In the genomic region with DNA sequence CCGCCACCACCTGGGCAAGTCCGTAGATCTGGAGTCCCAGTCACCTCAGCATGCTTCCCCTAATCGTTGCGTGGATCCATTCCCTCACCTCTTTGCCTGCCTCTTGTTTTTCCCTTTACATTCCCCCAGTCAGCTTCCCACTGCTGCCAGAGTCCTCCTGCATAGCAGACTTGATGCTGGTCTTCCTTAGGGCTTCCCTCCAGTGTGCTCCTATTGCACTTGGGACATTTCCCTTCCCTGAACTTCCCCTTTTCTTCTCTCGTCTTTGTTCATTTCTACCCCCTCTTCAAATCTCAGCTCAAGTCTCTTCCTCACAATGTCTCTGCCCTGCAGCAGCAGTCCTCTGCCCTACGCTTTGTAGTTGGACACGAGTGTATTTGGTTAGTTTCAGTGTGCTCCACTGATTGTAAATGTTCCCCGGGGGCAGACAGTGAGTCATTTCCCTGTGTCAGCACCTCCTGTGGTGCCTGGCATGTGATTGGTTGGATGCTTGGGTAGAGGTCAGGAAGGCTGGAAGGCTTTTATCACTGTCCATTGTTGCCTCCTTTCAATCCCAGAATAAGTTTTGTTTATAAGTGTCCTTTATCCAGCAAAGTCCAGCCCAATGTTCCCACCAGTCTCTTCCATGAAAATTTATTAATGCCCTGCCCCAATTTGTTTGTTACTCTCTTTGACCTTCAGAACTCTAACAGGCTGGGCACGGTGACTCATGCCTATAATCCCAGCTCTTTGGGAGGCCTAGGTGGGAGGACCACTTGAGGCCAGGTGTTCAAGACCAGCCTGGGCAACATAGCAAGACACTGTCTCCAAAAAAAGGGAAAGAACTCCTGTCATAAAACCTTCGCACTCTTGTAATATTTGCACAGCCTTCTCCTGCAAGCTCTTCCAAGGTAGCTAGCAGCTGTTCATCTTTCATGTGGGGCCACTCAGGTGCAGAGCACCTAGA, we compare ENCODE assay signal across 8 cellular contexts. TPM values are rescaled to one million over a fixed set of nuclear protein-coding genes. Genes with fewer than 3 reads are reported as not detected.
DNase-seq lines count a peak whose midpoint lies in the region; ATAC-seq, FAIRE-seq and TF ChIP-seq lines count a peak whose summit lies in the region.
"Had no signal": no experiment of that assay in that cellular context is flagged by ENCODE, and none has a peak within 500 bp of the region (broad histone marks: within the 10 kb centered on the region; RNA-seq: fewer than 3 reads in every experiment).

No MANE protein-coding gene starts in this region.

- FAIRE-seq in astrocyte (lab: Jason Lieb, UNC) = no peak
- FAIRE-seq in HepG2 (lab: Jason Lieb, UNC) = no peak

- peaks cover 15% of the 10 kb centered on the region for H3K4me1 ChIP-seq in astrocyte (ENCODE audit: insufficient read depth, low read length)
- peaks cover 16% of the 10 kb centered on the region for H3K4me1 ChIP-seq in HepG2 (ENCODE audit: insufficient read depth, low read length)

- intact Hi-C loops in HepG2 (cut with micrococcal nuclease; ENCODE audit: unreplicated experiment) = no loop called here

- peak overlapping the region; percentile 75 for H3K4me2 ChIP-seq in astrocyte (ENCODE audit: low read length)
- no peak overlapping the region for H3K4me2 ChIP-seq in HepG2 (ENCODE audit: low read depth, low read length)

- in situ Hi-C loops in HepG2 (cut with HindIII; ENCODE audit: extremely low pct_ligation_motif_present, low pct_unique_long_range_greater_than_20kb) = no loop called here

- H3K4me3 Mint-ChIP-seq in astrocyte (ENCODE audit: unreplicated experiment) = peak overlapping the region; percentile 4

- H3K9me3 ChIP-seq in astrocyte (ENCODE audit: insufficient read depth, low read depth, low read length) (no peaks in the 10 kb centered on the region), HepG2 (ENCODE audit: low read length) (no peaks in the 10 kb centered on the region)

- 85% methylated on average over 10 of the region's 10 CpGs for WGBS in HepG2 (ENCODE audit: low lambda C conversion rate)

- H3K9me3 Mint-ChIP-seq in astrocyte (ENCODE audit: unreplicated experiment) = peaks cover 6% of the 10 kb centered on the region

- no peak for TF ChIP-seq CTCF in astrocyte (IDR thresholded peaks at IDR 0.05; ENCODE audit: insufficient read depth, low read depth, low read length)
- TF ChIP-seq CTCF in HepG2 (CRISPR knock-in tag; IDR thresholded peaks at IDR 0.05) = no peak

- peaks cover 47% of the 10 kb centered on the region for H3K36me3 Mint-ChIP-seq in astrocyte (ENCODE audit: low read depth, unreplicated experiment)

- DNase-seq in HT1080 (ENCODE audit: low read depth) = peak; percentile 86
- peak; percentile 58 for DNase-seq in astrocyte (ENCODE audit: low read depth)
- DNase-seq in HepG2 (ENCODE audit: low spot score) = peak; percentile 55
- DNase-seq in middle frontal gyrus (ENCODE audit: extremely low spot score, low spot score) = no peak
- no peak for DNase-seq in HuH-7.5 (ENCODE audit: low spot score)
- no peak for DNase-seq in stimulated activated CD4-positive, alpha-beta T cell treated with anti-CD3 and anti-CD28 coated beads, Interleukin-4, amount 100 ng/mL, for 24 hours

- H3K79me2 ChIP-seq in astrocyte (ENCODE audit: insufficient read depth, low read length) (peaks cover 29% of the 10 kb centered on the region), HepG2 (ENCODE audit: insufficient read depth, low read length) (no peaks in the 10 kb centered on the region)

- no TSS peak for BruUV-seq in HepG2 (replicated peaks; lab: Mats Ljungman, UMichigan)

- peaks cover 20% of the 10 kb centered on the region for H3K36me3 ChIP-seq in astrocyte (ENCODE audit: insufficient read depth, low read length)
- peaks cover 14 to 36% of the 10 kb centered on the region in 2 experiments; a peak in 4 of 5 replicates for H3K36me3 ChIP-seq in HepG2 (replicated peaks in 1 of 2; ENCODE audit: control insufficient read depth in 1 of 2, insufficient read depth in 2 of 2, low read length in 2 of 2)

- TF ChIP-seq POLR2A in HepG2 (IDR thresholded peaks at IDR 0.05; ENCODE audit: insufficient read depth in 1 of 2, low read depth in 2 of 2, low read length in 2 of 2) = no peak

- H3K27ac ChIP-seq in astrocyte (ENCODE audit: low read depth, low read length) = peak overlapping the region; percentile 41
- H3K27ac ChIP-seq in HepG2 (ENCODE audit: extremely low read length, insufficient read depth, low read length) = no peak overlapping the region

- H4K20me1 ChIP-seq in astrocyte (ENCODE audit: insufficient read depth, low read length) = peaks cover 42% of the 10 kb centered on the region
- no peaks in the 10 kb centered on the region for H4K20me1 ChIP-seq in HepG2 (ENCODE audit: insufficient read depth, low read length)

- no peak for TF ChIP-seq RAD21 in HepG2 (CRISPR knock-in tag; IDR thresholded peaks at IDR 0.05)

- ATAC-seq in GM19025 (IDR thresholded peaks at IDR 0.05; ENCODE audit: low read depth, unreplicated experiment) (peak; percentile 41), HepG2 (peak; percentile 67)

- no peaks in the 10 kb centered on the region for H3K27me3 ChIP-seq in astrocyte (ENCODE audit: insufficient read depth, low read length)
- no peaks in the 10 kb centered on the region for H3K27me3 ChIP-seq in HepG2 (ENCODE audit: control insufficient read depth in 1 of 2, insufficient read depth in 2 of 2, low read length in 2 of 2)

- H3K27ac Mint-ChIP-seq in astrocyte (ENCODE audit: unreplicated experiment) = peak overlapping the region; percentile 71

- CTCF ChIA-PET in HepG2 (lab: Yijun Ruan, JAX; ENCODE audit: low intra/inter-chr PET ratio, low total read pairs) = no interaction called here

- no peak overlapping the region for H2AFZ ChIP-seq in astrocyte (ENCODE audit: low read depth, low read length)
- no peak overlapping the region for H2AFZ ChIP-seq in HepG2 (ENCODE audit: low read length)

- H3K4me1 Mint-ChIP-seq in astrocyte (ENCODE audit: low read depth, unreplicated experiment) = peaks cover 19% of the 10 kb centered on the region

- no peaks in the 10 kb centered on the region for H3K27me3 Mint-ChIP-seq in astrocyte (ENCODE audit: low read depth, unreplicated experiment)

- H3K9ac ChIP-seq in astrocyte (ENCODE audit: low read length) (no peak overlapping the region), HepG2 (ENCODE audit: insufficient read depth, low read depth, low read length) (no peak overlapping the region)

- no peak overlapping the region for H3K4me3 ChIP-seq in astrocyte (ENCODE audit: insufficient read depth, low read depth, low read length)
- H3K4me3 ChIP-seq in HepG2 (replicated peaks in 1 of 3; ENCODE audit: insufficient read depth in 1 of 3, low read depth in 2 of 3, low read length in 3 of 3) = no peak overlapping the region
- H3K4me3 ChIP-seq: skin epidermis had no signal

- TF ChIP-seq EP300 in HepG2 (IDR thresholded peaks at IDR 0.05; ENCODE audit: low read depth in 2 of 2, low read length in 2 of 2) = no peak
- TF ChIP-seq EP300 in HepG2 (CRISPR knock-in tag; IDR thresholded peaks at IDR 0.05; ENCODE audit: borderline replicate concordance) = no peak

- POLR2A ChIA-PET in HepG2 (lab: Yijun Ruan, JAX) = no interaction called here

RNA-seq across cellular contexts. Expression of gene FAM120B, which starts 38.3 kb away (rescaled TPM):
- total RNA-seq in HT1080 (2014; rRNA removed; shearing (Covaris generic)) = 8.6 and 15.4 TPM in 2 replicates
- polyA plus RNA-seq in HT1080 (2015; cell fraction: cytosol; rRNA removed) = 17.1 and 19.0 TPM in 2 replicates
- polyA plus RNA-seq in HT1080 (2015; cell fraction: nucleus; rRNA removed) = 47.9 and 51.0 TPM in 2 replicates
- total RNA-seq in astrocyte (29.6 and 29.8 TPM in 2 replicates), HepG2 (2016; rRNA removed; fragmentation: Illumina TruSeq; extraction: Trizol) (10.7 and 18.3 TPM in 2 replicates)
- 14.5 and 14.8 TPM in 2 replicates for total RNA-seq in HepG2 (2016; cell fraction: cytosol; rRNA removed; fragmentation: Illumina TruSeq; extraction: Trizol; ENCODE audit: low read depth)
- total RNA-seq in HepG2 (2016; cell fraction: insoluble cytoplasmic fraction; rRNA removed; fragmentation: Illumina TruSeq; extraction: Trizol) = 10.1 and 18.3 TPM in 2 replicates
- total RNA-seq in HepG2 (2016; cell fraction: membrane; rRNA removed; fragmentation: Illumina TruSeq; extraction: Trizol) = 18.9 and 22.2 TPM in 2 replicates
- total RNA-seq in HepG2 (2016; cell fraction: nucleus; rRNA removed; fragmentation: Illumina TruSeq; extraction: Trizol) = 16.8 and 19.1 TPM in 2 replicates
- polyA plus RNA-seq in HepG2 (2011; rRNA removed) = 9.2 and 10.8 TPM in 2 replicates
- 6.1 and 6.8 TPM in 2 replicates for polyA plus RNA-seq in HepG2 (2011; cell fraction: cytosol; rRNA removed)
- polyA plus RNA-seq in HepG2 (2011; cell fraction: nucleus; rRNA removed) = 11.2 and 14.9 TPM in 2 replicates
- 10.6 and 12.8 TPM in 2 replicates for polyA plus RNA-seq in HepG2 (2012)
- 1.4 and 1.6 TPM in 2 replicates for polyA plus RNA-seq in HepG2 (2016; cell fraction: cytosol; fragmentation: Illumina TruSeq; extraction: Trizol; ENCODE audit: low read depth)
- polyA plus RNA-seq in HepG2 (2016; cell fraction: insoluble cytoplasmic fraction; fragmentation: Illumina TruSeq; extraction: Trizol; ENCODE audit: low read depth) = 21.6 TPM in 2 replicates
- 2.6 and 3.5 TPM in 2 replicates for polyA plus RNA-seq in HepG2 (2016; cell fraction: membrane; fragmentation: Illumina TruSeq; extraction: Trizol; ENCODE audit: low read depth)
- polyA plus RNA-seq in HepG2 (2016; cell fraction: nucleus; fragmentation: Illumina TruSeq; extraction: Trizol; ENCODE audit: insufficient read depth, low read depth) = 17.9 and 21.0 TPM in 2 replicates
- polyA minus RNA-seq in HepG2 (2011; rRNA and poly(A)+ RNA removed; ENCODE audit: low replicate concordance) = 18.9 and 22.3 TPM in 2 replicates
- polyA minus RNA-seq in HepG2 (2011; cell fraction: cytosol; rRNA and poly(A)+ RNA removed) = 8.3 and 10.0 TPM in 2 replicates
- polyA minus RNA-seq in HepG2 (2011; cell fraction: nucleus; rRNA and poly(A)+ RNA removed) = 39.7 and 55.7 TPM in 2 replicates

RNA-seq across cellular contexts. Expression of gene DLL1, which starts 54.0 kb away (rescaled TPM):
- 1.3 and 1.4 TPM in 2 replicates for total RNA-seq in HT1080 (2014; rRNA removed; shearing (Covaris generic))
- 0.63 and 1.1 TPM in 2 replicates for polyA plus RNA-seq in HT1080 (2015; cell fraction: cytosol; rRNA removed)
- 3.9 and 4.0 TPM in 2 replicates for polyA plus RNA-seq in HT1080 (2015; cell fraction: nucleus; rRNA removed)
- total RNA-seq in astrocyte = 1.6 and 2.0 TPM in 2 replicates
- total RNA-seq in HepG2 (2016; rRNA removed; fragmentation: Illumina TruSeq; extraction: Trizol) = not detected in 2 replicates
- total RNA-seq in HepG2 (2016; cell fraction: cytosol; rRNA removed; fragmentation: Illumina TruSeq; extraction: Trizol; ENCODE audit: low read depth) = not detected in 2 replicates
- total RNA-seq in HepG2 (2016; cell fraction: insoluble cytoplasmic fraction; rRNA removed; fragmentation: Illumina TruSeq; extraction: Trizol) = not detected in 2 replicates
- not detected in 2 replicates for total RNA-seq in HepG2 (2016; cell fraction: membrane; rRNA removed; fragmentation: Illumina TruSeq; extraction: Trizol)
- not detected in 2 replicates for total RNA-seq in HepG2 (2016; cell fraction: nucleus; rRNA removed; fragmentation: Illumina TruSeq; extraction: Trizol)
- not detected in 2 replicates for polyA plus RNA-seq in HepG2 (2011; rRNA removed)
- not detected in 2 replicates for polyA plus RNA-seq in HepG2 (2011; cell fraction: cytosol; rRNA removed)
- 0.10 TPM in 2 replicates for polyA plus RNA-seq in HepG2 (2011; cell fraction: nucleus; rRNA removed)
- not detected in 2 replicates for polyA plus RNA-seq in HepG2 (2012)
- polyA plus RNA-seq in HepG2 (2016; cell fraction: cytosol; fragmentation: Illumina TruSeq; extraction: Trizol; ENCODE audit: low read depth) = not detected in 2 replicates
- polyA plus RNA-seq in HepG2 (2016; cell fraction: insoluble cytoplasmic fraction; fragmentation: Illumina TruSeq; extraction: Trizol; ENCODE audit: low read depth) = not detected in 2 replicates
- not detected in 2 replicates for polyA plus RNA-seq in HepG2 (2016; cell fraction: membrane; fragmentation: Illumina TruSeq; extraction: Trizol; ENCODE audit: low read depth)
- not detected in 2 replicates for polyA plus RNA-seq in HepG2 (2016; cell fraction: nucleus; fragmentation: Illumina TruSeq; extraction: Trizol; ENCODE audit: insufficient read depth, low read depth)
- not detected in 2 replicates for polyA minus RNA-seq in HepG2 (2011; rRNA and poly(A)+ RNA removed; ENCODE audit: low replicate concordance)
- polyA minus RNA-seq in HepG2 (2011; cell fraction: cytosol; rRNA and poly(A)+ RNA removed) = not detected in 2 replicates
- not detected in 2 replicates for polyA minus RNA-seq in HepG2 (2011; cell fraction: nucleus; rRNA and poly(A)+ RNA removed)

Comparison
In these comparisons a context has a peak if more than half of its experiments do, and no peak if none do; other contexts are left out.
1. DNase-seq: peak in HT1080 (single experiment), astrocyte (single experiment) and HepG2 (single experiment); none in middle frontal gyrus (single experiment), HuH-7.5 (single experiment) and stimulated activated CD4-positive, alpha-beta T cell treated with anti-CD3 and anti-CD28 coated beads, Interleukin-4, amount 100 ng/mL, for 24 hours (single experiment).